8 cellular contexts compared by ENCODE assay signal in the genomic region with DNA sequence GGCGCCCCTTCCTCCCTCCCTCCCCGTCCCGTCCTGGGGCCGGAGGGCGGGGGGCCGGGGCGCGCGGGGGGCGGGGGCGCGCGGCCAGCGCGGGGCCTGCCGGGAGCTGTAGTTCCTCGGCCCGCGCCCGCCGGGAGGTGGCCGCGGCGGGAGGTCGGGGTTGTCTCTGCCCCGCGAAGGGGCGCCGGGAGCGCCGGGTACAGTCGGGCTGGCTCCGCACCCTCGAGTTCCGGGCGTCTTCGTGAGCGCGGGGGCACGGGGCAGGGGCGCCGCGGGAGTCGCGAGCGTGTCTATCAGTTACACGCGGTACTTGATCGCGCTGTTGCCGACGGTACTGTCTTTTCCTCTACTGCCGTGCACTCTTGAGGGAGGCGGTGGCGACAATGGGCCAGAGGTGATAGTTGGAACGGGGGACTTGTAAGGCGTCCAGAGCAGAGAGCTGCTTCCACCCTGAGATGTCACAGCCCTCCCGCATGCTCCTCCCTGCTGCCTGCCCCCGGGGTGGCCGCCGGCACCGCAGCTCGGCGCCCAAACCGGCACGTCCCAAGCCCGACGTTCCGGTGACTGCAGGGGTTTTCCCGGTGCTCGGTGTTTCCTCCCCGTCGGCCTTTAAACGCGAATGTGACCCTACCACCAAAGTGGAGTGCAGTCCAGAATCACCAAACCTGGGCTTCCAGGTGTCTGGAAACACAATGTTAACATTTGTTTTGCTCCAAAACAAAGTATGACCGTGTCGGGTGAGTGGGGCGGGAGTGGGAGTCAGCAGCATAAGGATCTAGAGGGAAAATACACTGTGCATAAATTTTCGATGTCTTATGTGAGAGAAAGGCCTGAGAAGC. TPM values are rescaled to one million over a fixed set of nuclear protein-coding genes. Genes with fewer than 3 reads are reported as not detected.
A peak's percentile ranks its signal among the peaks of the same experiment; 100 is the strongest.
DNase-seq lines count a peak whose midpoint lies in the region; ATAC-seq and TF ChIP-seq lines count a peak whose summit lies in the region.

Gene PRKD3, minus strand, starts transcription at position 48 of the 839 bp plus-strand sequence. CDS start 8,309 bp downstream, outside the sequence.

- no peaks in the 10 kb centered on the region for H3K9me3 Mint-ChIP-seq in activated T-helper 17 cell treated with anti-CD3 and anti-CD28 coated beads, Interleukin-2, amount 50 U/mL, for 72 hours
- no peaks in the 10 kb centered on the region for H3K9me3 Mint-ChIP-seq in natural killer cell

- peak within 1 kb of the TSS; percentile 79 for H3K27ac Mint-ChIP-seq in activated T-helper 17 cell treated with anti-CD3 and anti-CD28 coated beads, Interleukin-2, amount 50 U/mL, for 72 hours
- peak within 1 kb of the TSS; percentile 96 for H3K27ac Mint-ChIP-seq in natural killer cell

- peaks cover 11% of the 10 kb centered on the region; the same call in 1 of the 2 replicates for H3F3A ChIP-seq in PC-9 (ENCODE audit: insufficient read depth, low read depth)

- CTCF ChIA-PET in PC-9 (lab: Charles Lee) = interaction anchor here (0.6 kb wide), 1 partner anchor 30 kb away, joined by 3 read pairs; no protein-coding TSS in a partner anchor

- no peaks in the 10 kb centered on the region for H3K9me2 ChIP-seq in PC-9 (ENCODE audit: insufficient read depth)

- ATAC-seq in HG03378 (IDR thresholded peaks at IDR 0.05; ENCODE audit: unreplicated experiment) = peak; percentile 53
- peak; percentile 82 for ATAC-seq in activated T-helper 17 cell treated with anti-CD3 and anti-CD28 coated beads, Interleukin-2, amount 50 U/mL, for 72 hours (replicated peaks)
- peak; percentile 63 to 83 (median 76) for ATAC-seq in natural killer cell

- H3K36me3 ChIP-seq in PC-9 (ENCODE audit: low read depth) = no peaks in the 10 kb centered on the region
- no peaks in the 10 kb centered on the region for H3K36me3 ChIP-seq in fibroblast of lung (ENCODE audit: control insufficient read depth, insufficient read depth, low read length)

- no peak for TF ChIP-seq CTCF in C4-2B (conservative IDR thresholded peaks at IDR 0.05)
- no peak for TF ChIP-seq CTCF in PC-9 (conservative IDR thresholded peaks at IDR 0.05)
- no peak for TF ChIP-seq CTCF in fibroblast of lung (conservative IDR thresholded peaks at IDR 0.05 in 1 of 2, IDR thresholded peaks at IDR 0.05 in 1 of 2; ENCODE audit: low read depth in 1 of 2, low read length in 2 of 2)
- TF ChIP-seq CTCF in natural killer cell (IDR thresholded peaks at IDR 0.05) = no peak

- peak; percentile 47 for DNase-seq in GM19240 (ENCODE audit: insufficient read length, low spot score)
- peak; percentile 55 for DNase-seq in PC-9
- peak; percentile 42 to 43 for DNase-seq in fibroblast of lung (ENCODE audit: low read depth in 2 of 2)
- peak; percentile 69 for DNase-seq in natural killer cell
- peak in 40 of 49 donors; percentile 16 to 81 (median 58) for DNase-seq in substantia nigra (lab: John Stamatoyannopoulos, UW)

- intact Hi-C loops in PC-9 (cut with micrococcal nuclease; ENCODE audit: unreplicated experiment) (no loop called here), natural killer cell (cut with micrococcal nuclease) (loop anchor here (2.0 kb wide), 2 partner anchors 66 to 94 kb away; partner anchors contain the start of genes CEBPZ and NDUFAF7)

- H3K4me3 ChIP-seq in PC-9 = peak within 1 kb of the TSS; percentile 65
- H3K4me3 ChIP-seq in fibroblast of lung (replicated peaks in 1 of 4; ENCODE audit: control extremely low read depth in 1 of 4, insufficient read depth in 1 of 4, low read depth in 3 of 4, low read length in 4 of 4) = peak within 1 kb of the TSS; percentile 73 to 96 (median 76)

- H3K27ac ChIP-seq in C4-2B (peak within 1 kb of the TSS; percentile 62), PC-9 (no peak within 1 kb of the TSS), fibroblast of lung (ENCODE audit: insufficient read depth, low read length) (peak within 1 kb of the TSS; percentile 72), substantia nigra (ENCODE audit: low read depth, low read length, poor library complexity, severe bottlenecking) (peak within 1 kb of the TSS; percentile 77)

- H3K4me2 ChIP-seq in PC-9 (peak within 1 kb of the TSS; percentile 96), fibroblast of lung (ENCODE audit: extremely low read depth, insufficient read depth, low read length) (peak within 1 kb of the TSS; percentile 88)

- peaks cover 19% of the 10 kb centered on the region for H3K36me3 Mint-ChIP-seq in activated T-helper 17 cell treated with anti-CD3 and anti-CD28 coated beads, Interleukin-2, amount 50 U/mL, for 72 hours (ENCODE audit: low read depth)
- H3K36me3 Mint-ChIP-seq in natural killer cell = no peaks in the 10 kb centered on the region

- peak within 1 kb of the TSS; percentile 86 for H3K4me3 Mint-ChIP-seq in activated T-helper 17 cell treated with anti-CD3 and anti-CD28 coated beads, Interleukin-2, amount 50 U/mL, for 72 hours
- peak within 1 kb of the TSS; percentile 97 for H3K4me3 Mint-ChIP-seq in natural killer cell

- H3K9me3 ChIP-seq in PC-9 (ENCODE audit: insufficient read depth, low read depth) (no peaks in the 10 kb centered on the region), fibroblast of lung (ENCODE audit: control insufficient read depth, insufficient read depth, low read depth, low read length) (no peaks in the 10 kb centered on the region)

- peak within 1 kb of the TSS; percentile 99 for H2AFZ ChIP-seq in PC-9
- peak within 1 kb of the TSS; percentile 95 for H2AFZ ChIP-seq in fibroblast of lung (ENCODE audit: low read length)

- H3K9ac ChIP-seq in fibroblast of lung (ENCODE audit: insufficient read depth, low read length) = peak within 1 kb of the TSS; percentile 76

- POLR2A ChIA-PET in PC-9 (lab: Charles Lee; ENCODE audit: unreplicated experiment) = interaction anchor here (0.5 to 0.6 kb wide), 4 partner anchors 13 to 520 kb away, joined by 3 to 15 read pairs (median 6); no protein-coding TSS in a partner anchor

- H4K20me1 ChIP-seq in PC-9 (ENCODE audit: insufficient read depth) (no peaks in the 10 kb centered on the region), fibroblast of lung (ENCODE audit: control insufficient read depth, extremely low read depth, insufficient read depth, low read length) (no peaks in the 10 kb centered on the region)

- no peaks in the 10 kb centered on the region for H3K27me3 ChIP-seq in PC-9 (ENCODE audit: insufficient read depth, low read depth)
- H3K27me3 ChIP-seq in fibroblast of lung (ENCODE audit: control insufficient read depth, insufficient read depth, low read length) = no peaks in the 10 kb centered on the region

- BruUV-seq in PC-9 (replicated peaks; lab: Mats Ljungman, UMichigan) = no TSS peak

- peaks cover 6% of the 10 kb centered on the region for H3K27me3 Mint-ChIP-seq in activated T-helper 17 cell treated with anti-CD3 and anti-CD28 coated beads, Interleukin-2, amount 50 U/mL, for 72 hours
- peaks cover 10 to 19% of the 10 kb centered on the region in 2 donors for H3K27me3 Mint-ChIP-seq in natural killer cell (ENCODE audit: low read depth in 2 of 2)

- H3K79me2 ChIP-seq in PC-9 (ENCODE audit: low read depth) = peaks cover 31% of the 10 kb centered on the region
- H3K79me2 ChIP-seq in fibroblast of lung (ENCODE audit: control insufficient read depth, insufficient read depth, low read length) = peaks cover 36% of the 10 kb centered on the region

- H3K4me1 Mint-ChIP-seq in activated T-helper 17 cell treated with anti-CD3 and anti-CD28 coated beads, Interleukin-2, amount 50 U/mL, for 72 hours = peaks cover 23% of the 10 kb centered on the region
- peaks cover 28 to 32% of the 10 kb centered on the region in 2 donors for H3K4me1 Mint-ChIP-seq in natural killer cell

- H3K4me1 ChIP-seq in PC-9 (replicated peaks; ENCODE audit: insufficient read depth) (peaks cover 25% of the 10 kb centered on the region), fibroblast of lung (ENCODE audit: control insufficient read depth, extremely low read depth, insufficient read depth, low read length) (peaks cover 2% of the 10 kb centered on the region)

RNA-seq across cellular contexts. Expression of gene PRKD3, which starts in this region (rescaled TPM):
- total RNA-seq in PC-9 (2021) (27.1 and 27.5 TPM in 2 replicates), fibroblast of lung (51.4 and 67.7 TPM in 2 replicates), natural killer cell (10 to 100 TPM; 64.4 to 76.2 (median 65.1) TPM)
- 10 to 100 TPM; 28.2 to 35.6 TPM for total RNA-seq in activated T-helper 17 cell treated with anti-CD3 and anti-CD28 coated beads, Interleukin-2, amount 50 U/mL, for 72 hours
- polyA plus RNA-seq in fibroblast of lung = 31.3 and 48.0 TPM in 2 replicates
- 18.8 and 27.4 TPM in 2 replicates for polyA plus RNA-seq in fibroblast of lung (2012)
- polyA minus RNA-seq in fibroblast of lung (ENCODE audit: low replicate concordance) = 10.2 and 15.4 TPM in 2 replicates
